10 cellular contexts compared by ENCODE assay signal in genomic region chr22:42939941-42940653, GRCh38.
A peak's percentile ranks its signal among the peaks of the same experiment; 100 is the strongest.
DNase-seq lines count a peak whose midpoint lies in the region; ATAC-seq and TF ChIP-seq lines count a peak whose summit lies in the region.
"Had no signal": no experiment of that assay in that cellular context is flagged by ENCODE, and none has a peak within 500 bp of the region (broad histone marks: within the 10 kb centered on the region; RNA-seq: fewer than 3 reads in every experiment).

No MANE protein-coding gene starts in this region.

- peaks cover 21% of the 10 kb centered on the region for H3K4me1 ChIP-seq in SJCRH30

- intact Hi-C loops in posterior cingulate gyrus (cut with DNase I), result no loop called here

- no peak overlapping the region for H3K27ac Mint-ChIP-seq in stimulated activated naive CD8-positive, alpha-beta T cell treated with anti-CD3 and anti-CD28 coated beads, Interleukin-15, amount 100 ng/mL, for 72 hours
- H3K27ac Mint-ChIP-seq in memory B cell, result peak overlapping the region; percentile 62

- no peak overlapping the region for H3K4me3 Mint-ChIP-seq in stimulated activated naive CD8-positive, alpha-beta T cell treated with anti-CD3 and anti-CD28 coated beads, Interleukin-15, amount 100 ng/mL, for 72 hours
- no peak overlapping the region for H3K4me3 Mint-ChIP-seq in memory B cell

- no peak for TF ChIP-seq CTCF in choroid plexus epithelial cell (conservative IDR thresholded peaks at IDR 0.05; ENCODE audit: low read depth, low read length)

- no peak overlapping the region for H3K27ac ChIP-seq in SJCRH30

- H3K4me3 ChIP-seq in choroid plexus epithelial cell (ENCODE audit: low read depth, low read length) (no peak overlapping the region), SJCRH30 (no peak overlapping the region)

- ATAC-seq in stimulated activated naive CD8-positive, alpha-beta T cell treated with anti-CD3 and anti-CD28 coated beads, Interleukin-15, Interleukin-2, amounts not matched to agents 100 U/mL and 50 U/mL, for 24 hours, result peak; percentile 30
- ATAC-seq in stimulated activated naive CD8-positive, alpha-beta T cell treated with anti-CD3 and anti-CD28 coated beads, Interleukin-15, amount 100 ng/mL, for 72 hours, result no peak
- ATAC-seq in memory B cell (ENCODE audit: low read depth) (no peak), GM21360 (IDR thresholded peaks at IDR 0.05; ENCODE audit: unreplicated experiment) (no peak), HG02610 (IDR thresholded peaks at IDR 0.05; ENCODE audit: unreplicated experiment) (no peak)

- peaks cover 8% of the 10 kb centered on the region for H3K36me3 ChIP-seq in SJCRH30

- peaks cover 2% of the 10 kb centered on the region for H3K36me3 Mint-ChIP-seq in memory B cell

- no peaks in the 10 kb centered on the region for H3K27me3 Mint-ChIP-seq in stimulated activated naive CD8-positive, alpha-beta T cell treated with anti-CD3 and anti-CD28 coated beads, Interleukin-15, amount 100 ng/mL, for 72 hours
- no peaks in the 10 kb centered on the region for H3K27me3 Mint-ChIP-seq in memory B cell

- no peak for DNase-seq in stimulated activated naive CD8-positive, alpha-beta T cell treated with anti-CD3 and anti-CD28 coated beads, Interleukin-15, Interleukin-2, amounts not matched to agents 100 U/mL and 50 U/mL, for 24 hours
- no peak for DNase-seq in stimulated activated naive CD8-positive, alpha-beta T cell treated with anti-CD3 and anti-CD28 coated beads, Interleukin-15, amount 100 ng/mL, for 72 hours
- DNase-seq in choroid plexus epithelial cell (ENCODE audit: low read depth), result peak; percentile 93
- DNase-seq in memory B cell (ENCODE audit: low spot score in 2 of 2), result no peak
- no peak for DNase-seq in SJCRH30
- no peak for DNase-seq in posterior cingulate gyrus
- DNase-seq: DND-41, NCI-H187 had no signal

- H3K9me3 Mint-ChIP-seq in stimulated activated naive CD8-positive, alpha-beta T cell treated with anti-CD3 and anti-CD28 coated beads, Interleukin-15, amount 100 ng/mL, for 72 hours, result no peaks in the 10 kb centered on the region
- no peaks in the 10 kb centered on the region for H3K9me3 Mint-ChIP-seq in memory B cell

- no peaks in the 10 kb centered on the region for H3K9me3 ChIP-seq in SJCRH30 (replicated peaks)

- H3K4me1 Mint-ChIP-seq in stimulated activated naive CD8-positive, alpha-beta T cell treated with anti-CD3 and anti-CD28 coated beads, Interleukin-15, amount 100 ng/mL, for 72 hours, result peaks cover 60% of the 10 kb centered on the region
- H3K4me1 Mint-ChIP-seq in memory B cell, result peaks cover 37% of the 10 kb centered on the region

- no peaks in the 10 kb centered on the region for H3K27me3 ChIP-seq in SJCRH30
